ENCODE assay signal across 22 cellular contexts in the genomic region with DNA sequence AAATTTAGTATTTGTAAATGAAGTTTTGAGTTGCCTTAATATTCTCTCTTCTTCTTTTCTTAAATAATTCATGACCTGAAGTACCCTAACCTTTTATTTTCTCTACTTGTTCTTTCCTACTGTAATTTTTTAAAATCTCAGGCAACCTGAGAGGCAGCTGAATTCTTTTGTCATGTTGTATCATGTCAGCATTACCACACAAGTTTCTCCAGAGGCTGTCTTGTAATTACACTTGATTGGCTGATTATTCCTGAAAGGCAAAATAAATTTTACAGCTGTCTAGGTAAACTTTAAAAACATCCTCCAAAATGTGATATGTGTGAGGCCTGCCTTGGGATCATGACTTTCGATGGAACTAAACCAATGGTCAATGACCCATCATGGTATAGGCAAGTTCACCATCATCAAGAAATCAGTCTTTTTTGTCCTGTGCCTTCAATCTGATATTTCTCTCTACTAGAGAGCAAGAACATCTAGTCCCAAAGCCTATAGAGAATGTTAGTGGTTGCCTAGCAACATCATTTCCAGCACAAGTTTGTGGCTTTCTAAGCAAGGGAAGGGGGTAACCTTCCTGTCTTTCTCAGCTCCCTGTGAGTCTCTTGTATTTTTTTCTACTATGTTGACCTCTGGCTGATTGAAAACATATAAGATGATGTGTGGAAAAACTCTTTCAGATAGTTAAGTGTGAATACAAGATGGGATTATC.
"Had no signal": no experiment of that assay in that cellular context is flagged by ENCODE, and none has a peak within 500 bp of the region (broad histone marks: within the 10 kb centered on the region; RNA-seq: fewer than 3 reads in every experiment).

No MANE protein-coding gene starts in this region.

- H3K27me3 ChIP-seq: cardiac muscle cell, hepatocyte, ovary, upper lobe of left lung had no signal

- H2AFZ ChIP-seq: hepatocyte had no signal

- DNase-seq: activated CD4-positive, alpha-beta T cell treated with anti-CD3 and anti-CD28 coated beads, Interleukin-2, amount 50 U/mL, for 4 hours; activated CD8-positive, alpha-beta memory T cell treated with anti-CD3 and anti-CD28 coated beads, Interleukin-2, amount 50 U/mL, for 48 hours; activated naive CD4-positive, alpha-beta T cell; activated naive CD8-positive, alpha-beta T cell treated with anti-CD3 and anti-CD28 coated beads for 36 hours; activated T-cell treated with anti-CD3 and anti-CD28 coated beads, Interleukin-2, amount 50 U/mL, for 4 hours; amniotic stem cell; effector CD4-positive, alpha-beta T cell; kidney glomerular epithelial cell; left ventricle myocardium superior; ovary; psoas muscle; right cardiac atrium; stimulated activated CD4-positive, alpha-beta T cell treated with anti-CD3 and anti-CD28 coated beads, Interleukin-4, amount 100 ng/mL, for 4 hours; stimulated activated naive CD8-positive, alpha-beta T cell treated with anti-CD3 and anti-CD28 coated beads, Interleukin-15, Interleukin-2, amounts not matched to agents 100 U/mL and 50 U/mL, for 24 hours; T-helper 1 cell; T-helper 9 cell; upper lobe of left lung had no signal

- ATAC-seq: activated T-cell treated with anti-CD3 and anti-CD28 coated beads, Interleukin-2, amount 50 U/mL, for 4 hours; left ventricle myocardium superior; psoas muscle; right cardiac atrium; stimulated activated naive CD8-positive, alpha-beta T cell treated with anti-CD3 and anti-CD28 coated beads, Interleukin-15, Interleukin-2, amounts not matched to agents 100 U/mL and 50 U/mL, for 24 hours; WTC11 had no signal

- H3K79me2 ChIP-seq: hepatocyte had no signal

- H3K4me1 ChIP-seq: psoas muscle, upper lobe of left lung had no signal

- H3K36me3 ChIP-seq: cardiac muscle cell, neutrophil, ovary, upper lobe of left lung had no signal

- H3K27ac ChIP-seq: cardiac muscle cell, hepatocyte, neutrophil, ovary, psoas muscle, upper lobe of left lung had no signal

- H3K4me3 ChIP-seq: cardiac muscle cell, hepatocyte, ovary, psoas muscle, upper lobe of left lung had no signal

- H3K9me3 ChIP-seq: neutrophil, ovary, psoas muscle, upper lobe of left lung had no signal

- FAIRE-seq: endometrium had no signal

- H3K4me2 ChIP-seq: hepatocyte had no signal
